In genomic region chr7:131045526-131045925, GRCh38 we compare ENCODE assay signal across 25 cellular contexts.
DNase-seq lines count a peak whose midpoint lies in the region; ATAC-seq and TF ChIP-seq lines count a peak whose summit lies in the region.
"Had no signal": no experiment of that assay in that cellular context is flagged by ENCODE, and none has a peak within 500 bp of the region (broad histone marks: within the 10 kb centered on the region; RNA-seq: fewer than 3 reads in every experiment).

No MANE protein-coding gene starts in this region.

- no peak overlapping the region for H3K27ac ChIP-seq in CD4-positive, alpha-beta memory T cell (ENCODE audit: low read depth, low read length)
- H3K27ac ChIP-seq: gastroesophageal sphincter, tibial nerve had no signal

- H3K4me1 Mint-ChIP-seq in activated CD8-positive, alpha-beta T cell treated with anti-CD3 and anti-CD28 coated beads for 36 hours (ENCODE audit: low read depth): peaks cover 62% of the 10 kb centered on the region
- peaks cover 30% of the 10 kb centered on the region for H3K4me1 Mint-ChIP-seq in activated CD8-positive, alpha-beta T cell treated with anti-CD3 and anti-CD28 coated beads, Interleukin-2, amount 10 ng/mL, durations not matched to agents 7 days and 5 days (ENCODE audit: low read depth)
- H3K4me1 Mint-ChIP-seq in CD4-positive, alpha-beta memory T cell: peaks cover 60 to 80% (median 70%) of the 10 kb centered on the region in 4 donors
- H3K4me1 Mint-ChIP-seq in activated B cell treated with CpG ODN at 0.5 μM for 24 hours (peaks cover 58% of the 10 kb centered on the region), naive B cell (peaks cover 49 to 66% (median 60%) of the 10 kb centered on the region in 3 donors)

- H3K4me3 ChIP-seq in CD4-positive, alpha-beta memory T cell (ENCODE audit: low read length in 2 of 2): no peak overlapping the region
- H3K4me3 ChIP-seq: gastroesophageal sphincter, prostate gland, tibial nerve had no signal

- no peak for TF ChIP-seq CTCF in activated CD8-positive, alpha-beta T cell treated with anti-CD3 and anti-CD28 coated beads for 36 hours (IDR thresholded peaks at IDR 0.05)
- TF ChIP-seq CTCF in activated B cell treated with CpG ODN at 0.5 μM for 24 hours (IDR thresholded peaks at IDR 0.05): no peak

- H3K27me3 ChIP-seq in CD4-positive, alpha-beta memory T cell (ENCODE audit: insufficient read depth, low read length): no peaks in the 10 kb centered on the region
- H3K27me3 ChIP-seq: BE2C, gastroesophageal sphincter, tibial nerve had no signal

- no peak for DNase-seq in activated CD8-positive, alpha-beta T cell treated with anti-CD3 and anti-CD28 coated beads for 36 hours
- no peak for DNase-seq in activated CD8-positive, alpha-beta T cell treated with anti-CD3 and anti-CD28 coated beads, Interleukin-2, amount 10 ng/mL, durations not matched to agents 7 days and 5 days
- DNase-seq in CD4-positive, alpha-beta memory T cell: no peak
- DNase-seq in activated B cell treated with CpG ODN at 0.5 μM for 24 hours (no peak), naive B cell (no peak), NCI-H748 (lab: John Stamatoyannopoulos, UW; ENCODE audit: unreplicated experiment) (no peak), CD1c-positive myeloid dendritic cell (ENCODE audit: extremely low spot score) (no peak), SHP77 (lab: John Stamatoyannopoulos, UW) (no peak)
- DNase-seq: activated effector memory CD4-positive, alpha-beta T cell treated with Interleukin-2 at 50 U/mL for 16 hours; BE2C; HCEC 1CT; kidney glomerular epithelial cell; NCI-H146; NCI-H2107; NCI-H345; NCI-H69; nucleus accumbens; Right ventricle myocardium superior; stimulated activated CD4-positive, alpha-beta T cell treated with anti-CD3 and anti-CD28 coated beads, Interleukin-4, amount 100 ng/mL, for 24 hours had no signal

- CTCF ChIA-PET in activated CD8-positive, alpha-beta T cell treated with anti-CD3 and anti-CD28 coated beads for 36 hours (lab: Charles Lee): interaction anchor here (1.3 to 3.9 kb wide), 2 partner anchors 64 to 148 kb away, joined by 3 to 19 read pairs; no protein-coding TSS in a partner anchor
- CTCF ChIA-PET in activated CD8-positive, alpha-beta T cell treated with anti-CD3 and anti-CD28 coated beads, Interleukin-2, amount 10 ng/mL, durations not matched to agents 7 days and 5 days (lab: Charles Lee): interaction anchor here (0.6 to 4.2 kb wide), 4 partner anchors 11 to 149 kb away, joined by 3 to 25 read pairs (median 4); no protein-coding TSS in a partner anchor
- CTCF ChIA-PET in CD4-positive, alpha-beta memory T cell (lab: Charles Lee; ENCODE audit: partially characterized antibody): interaction anchor here (1.5 to 1.7 kb wide), 3 partner anchors 63 to 151 kb away, joined by 3 to 5 read pairs (median 5); no protein-coding TSS in a partner anchor
- CTCF ChIA-PET in activated B cell treated with CpG ODN at 0.5 μM for 24 hours (lab: Charles Lee): interaction anchor here (0.8 kb wide), 1 partner anchor 63 kb away, joined by 3 read pairs; no protein-coding TSS in a partner anchor

- H3K9me3 ChIP-seq in CD4-positive, alpha-beta memory T cell (ENCODE audit: control insufficient read depth in 1 of 2, low read length in 2 of 2): peaks cover 0 to 4% of the 10 kb centered on the region in 2 donors
- H3K9me3 ChIP-seq: BE2C, gastroesophageal sphincter, prostate gland had no signal

- no peaks in the 10 kb centered on the region for H3K27me3 Mint-ChIP-seq in activated CD8-positive, alpha-beta T cell treated with anti-CD3 and anti-CD28 coated beads for 36 hours
- no peaks in the 10 kb centered on the region for H3K27me3 Mint-ChIP-seq in activated CD8-positive, alpha-beta T cell treated with anti-CD3 and anti-CD28 coated beads, Interleukin-2, amount 10 ng/mL, durations not matched to agents 7 days and 5 days (ENCODE audit: low read depth)
- no peaks in the 10 kb centered on the region for H3K27me3 Mint-ChIP-seq in CD4-positive, alpha-beta memory T cell
- no peaks in the 10 kb centered on the region for H3K27me3 Mint-ChIP-seq in activated B cell treated with CpG ODN at 0.5 μM for 24 hours
- no peaks in the 10 kb centered on the region for H3K27me3 Mint-ChIP-seq in naive B cell

- POLR2A ChIA-PET in activated CD8-positive, alpha-beta T cell treated with anti-CD3 and anti-CD28 coated beads for 36 hours (lab: Charles Lee): interaction anchor here (2.4 kb wide), 1 partner anchor 10 kb away, joined by 9 read pairs; no protein-coding TSS in a partner anchor
- POLR2A ChIA-PET in activated CD8-positive, alpha-beta T cell treated with anti-CD3 and anti-CD28 coated beads, Interleukin-2, amount 10 ng/mL, durations not matched to agents 7 days and 5 days (lab: Charles Lee): interaction anchor here (0.6 kb wide), 1 partner anchor 132 kb away, joined by 3 read pairs; no protein-coding TSS in a partner anchor
- POLR2A ChIA-PET in CD4-positive, alpha-beta memory T cell (lab: Charles Lee; ENCODE audit: partially characterized antibody): no interaction called here
- POLR2A ChIA-PET in activated B cell treated with CpG ODN at 0.5 μM for 24 hours (lab: Charles Lee): interaction anchor here (1.1 kb wide), 1 partner anchor 12 kb away, joined by 3 read pairs; no protein-coding TSS in a partner anchor

- H3K27ac Mint-ChIP-seq in activated CD8-positive, alpha-beta T cell treated with anti-CD3 and anti-CD28 coated beads for 36 hours: peak overlapping the region; percentile 34
- no peak overlapping the region for H3K27ac Mint-ChIP-seq in activated CD8-positive, alpha-beta T cell treated with anti-CD3 and anti-CD28 coated beads, Interleukin-2, amount 10 ng/mL, durations not matched to agents 7 days and 5 days
- H3K27ac Mint-ChIP-seq in CD4-positive, alpha-beta memory T cell: peak overlapping the region; percentile 46 to 81 (median 74)
- H3K27ac Mint-ChIP-seq in activated B cell treated with CpG ODN at 0.5 μM for 24 hours: peak overlapping the region; percentile 37
- H3K27ac Mint-ChIP-seq in naive B cell: peak overlapping the region in 4 of 6 donors; percentile 42 to 97 (median 77)
- H3K27ac Mint-ChIP-seq: brain, mesothelial cell of epicardium had no signal

- H3K36me3 ChIP-seq in CD4-positive, alpha-beta memory T cell (ENCODE audit: insufficient read depth, low read length): no peaks in the 10 kb centered on the region
- H3K36me3 ChIP-seq: prostate gland had no signal

- H3K4me1 ChIP-seq in CD4-positive, alpha-beta memory T cell (ENCODE audit: insufficient read depth, low read length): peaks cover 50% of the 10 kb centered on the region
- H3K4me1 ChIP-seq: BE2C had no signal

- H3K4me3 Mint-ChIP-seq in activated CD8-positive, alpha-beta T cell treated with anti-CD3 and anti-CD28 coated beads for 36 hours: no peak overlapping the region
- no peak overlapping the region for H3K4me3 Mint-ChIP-seq in activated CD8-positive, alpha-beta T cell treated with anti-CD3 and anti-CD28 coated beads, Interleukin-2, amount 10 ng/mL, durations not matched to agents 7 days and 5 days
- no peak overlapping the region for H3K4me3 Mint-ChIP-seq in CD4-positive, alpha-beta memory T cell
- H3K4me3 Mint-ChIP-seq in activated B cell treated with CpG ODN at 0.5 μM for 24 hours (no peak overlapping the region), naive B cell (peak overlapping the region in 1 of 8 donors; percentile 3)
- H3K4me3 Mint-ChIP-seq: brain, mesothelial cell of epicardium had no signal

- peaks cover 10% of the 10 kb centered on the region for H3K9me3 Mint-ChIP-seq in activated CD8-positive, alpha-beta T cell treated with anti-CD3 and anti-CD28 coated beads for 36 hours
- no peaks in the 10 kb centered on the region for H3K9me3 Mint-ChIP-seq in activated CD8-positive, alpha-beta T cell treated with anti-CD3 and anti-CD28 coated beads, Interleukin-2, amount 10 ng/mL, durations not matched to agents 7 days and 5 days (ENCODE audit: insufficient read depth)
- peaks cover 0 to 15% (median 2%) of the 10 kb centered on the region in 8 donors for H3K9me3 Mint-ChIP-seq in CD4-positive, alpha-beta memory T cell
- no peaks in the 10 kb centered on the region for H3K9me3 Mint-ChIP-seq in activated B cell treated with CpG ODN at 0.5 μM for 24 hours
- peaks cover 0 to 10% (median 4%) of the 10 kb centered on the region in 7 donors for H3K9me3 Mint-ChIP-seq in naive B cell

- peaks cover 57% of the 10 kb centered on the region for H3K36me3 Mint-ChIP-seq in activated CD8-positive, alpha-beta T cell treated with anti-CD3 and anti-CD28 coated beads for 36 hours (ENCODE audit: low read depth)
- H3K36me3 Mint-ChIP-seq in activated CD8-positive, alpha-beta T cell treated with anti-CD3 and anti-CD28 coated beads, Interleukin-2, amount 10 ng/mL, durations not matched to agents 7 days and 5 days (ENCODE audit: low read depth): peaks cover 22% of the 10 kb centered on the region
- H3K36me3 Mint-ChIP-seq in CD4-positive, alpha-beta memory T cell: peaks cover 50 to 68% of the 10 kb centered on the region in 2 donors
- H3K36me3 Mint-ChIP-seq in activated B cell treated with CpG ODN at 0.5 μM for 24 hours (ENCODE audit: low read depth) (peaks cover 67% of the 10 kb centered on the region), naive B cell (peaks cover 29 to 46% of the 10 kb centered on the region in 2 donors)

- ATAC-seq in activated CD8-positive, alpha-beta T cell treated with anti-CD3 and anti-CD28 coated beads for 36 hours: no peak
- no peak for ATAC-seq in activated CD8-positive, alpha-beta T cell treated with anti-CD3 and anti-CD28 coated beads, Interleukin-2, amount 10 ng/mL, durations not matched to agents 7 days and 5 days
- ATAC-seq in activated B cell treated with CpG ODN at 0.5 μM for 24 hours (ENCODE audit: low read depth): no peak
- no peak for ATAC-seq in naive B cell (ENCODE audit: low read depth in 2 of 2)
- ATAC-seq: gastroesophageal sphincter, HepG2 had no signal

- intact Hi-C loops in activated CD8-positive, alpha-beta T cell treated with anti-CD3 and anti-CD28 coated beads for 36 hours (cut with micrococcal nuclease): no loop called here
- intact Hi-C loops in CD4-positive, alpha-beta memory T cell (cut with micrococcal nuclease): no loop called here
- intact Hi-C loops in activated B cell treated with CpG ODN at 0.5 μM for 24 hours (cut with micrococcal nuclease): no loop called here
